In the genomic region with DNA sequence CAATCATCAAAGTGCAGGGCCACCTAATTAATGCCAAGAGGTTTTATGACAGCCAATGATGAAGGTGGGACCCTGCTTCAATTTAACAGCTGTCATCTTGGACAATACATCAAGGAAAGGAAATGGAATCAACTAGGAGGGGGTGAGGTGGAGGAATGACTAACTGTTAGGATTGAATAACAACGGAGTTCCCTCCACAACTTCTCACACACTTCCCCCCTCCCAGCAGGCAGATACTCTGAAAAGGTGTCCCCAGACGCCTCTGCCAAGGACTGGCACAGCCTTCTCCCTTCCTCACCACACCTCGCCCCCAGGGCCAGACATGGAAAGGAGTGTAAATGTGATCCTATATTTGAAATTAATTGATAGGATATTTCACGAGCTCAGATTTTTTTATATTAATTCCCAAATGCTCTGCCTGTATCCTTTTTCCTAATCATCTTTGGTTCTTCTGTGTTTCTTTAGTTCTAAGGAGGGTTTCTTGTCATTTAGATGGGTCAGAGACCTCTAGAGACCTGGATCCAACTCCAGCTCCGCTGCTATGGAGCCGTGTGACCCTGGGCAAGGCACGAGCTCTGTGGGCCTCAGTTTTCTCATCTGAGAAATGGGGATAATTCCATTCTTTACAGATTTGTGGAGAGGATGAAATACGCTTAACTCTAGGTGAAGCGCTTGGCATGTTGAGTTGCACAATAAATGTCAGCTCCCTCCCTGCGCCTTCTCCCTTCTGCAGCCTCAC, we compare ENCODE assay signal across 12 cellular contexts. TPM values are rescaled to one million over a fixed set of nuclear protein-coding genes. Genes with fewer than 3 reads are reported as not detected.
DNase-seq lines count a peak whose midpoint lies in the region; ATAC-seq, FAIRE-seq and TF ChIP-seq lines count a peak whose summit lies in the region.
"Had no signal": no experiment of that assay in that cellular context is flagged by ENCODE, and none has a peak within 500 bp of the region (broad histone marks: within the 10 kb centered on the region; RNA-seq: fewer than 3 reads in every experiment).

No MANE protein-coding gene starts in this region.

- TF ChIP-seq CTCF in bronchial epithelial cell (IDR thresholded peaks at IDR 0.05; ENCODE audit: insufficient read depth, low read length, severe bottlenecking) (no peak), stomach (IDR thresholded peaks at IDR 0.05) (no peak)

- no peaks in the 10 kb centered on the region for H3K79me2 ChIP-seq in mesendoderm (ENCODE audit: control insufficient read depth, insufficient read depth, low read length)
- H3K79me2 ChIP-seq: parathyroid adenoma had no signal

- TF ChIP-seq POLR2A in stomach (IDR thresholded peaks at IDR 0.05), result no peak

- H3K4me3 Mint-ChIP-seq in CD8-positive, alpha-beta memory T cell, result peak overlapping the region in 4 of 7 donors; percentile 3 to 70 (median 28)

- no peak overlapping the region for H3K9ac ChIP-seq in mesendoderm (ENCODE audit: low read length)
- H3K9ac ChIP-seq: parathyroid adenoma had no signal

- no peak overlapping the region for H4K5ac ChIP-seq in mesendoderm (ENCODE audit: low read length)

- FAIRE-seq in bronchial epithelial cell (lab: Jason Lieb, UNC), result no peak
- FAIRE-seq: endometrium had no signal

- H3K36me3 Mint-ChIP-seq in CD8-positive, alpha-beta memory T cell, result no peaks in the 10 kb centered on the region

- no peak overlapping the region for H2BK120ac ChIP-seq in mesendoderm (ENCODE audit: low read depth, low read length)

- intact Hi-C loops in stomach (cut with DNase I; ENCODE audit: low total_unique reads), result no loop called here

- H3K4me2 ChIP-seq in mesendoderm (ENCODE audit: low read length), result peak overlapping the region; percentile 64

- no CpG with 5 or more reads among the region's 10 CpGs for WGBS in mesendoderm (ENCODE audit: extremely low coverage, insufficient coverage, low lambda C conversion rate)
- 65 to 74% (median 69%) methylated on average over 10 of the region's 10 CpGs for WGBS in stomach, 5 donors

- POLR2A ChIA-PET in CD8-positive, alpha-beta memory T cell (lab: Charles Lee), result no interaction called here

- H3K4ac ChIP-seq in mesendoderm (ENCODE audit: low read depth, low read length), result no peak overlapping the region

- H3K18ac ChIP-seq in mesendoderm (ENCODE audit: low read length), result no peak overlapping the region

- H3K56ac ChIP-seq in mesendoderm (ENCODE audit: low read length), result no peak overlapping the region

- no peak for TF ChIP-seq EP300 in stomach (IDR thresholded peaks at IDR 0.05)

- no peaks in the 10 kb centered on the region for H3K9me3 ChIP-seq in CD8-positive, alpha-beta memory T cell (ENCODE audit: low read length)
- no peaks in the 10 kb centered on the region for H3K9me3 ChIP-seq in stomach
- H3K9me3 ChIP-seq: upper lobe of right lung had no signal

- CTCF ChIA-PET in CD8-positive, alpha-beta memory T cell (lab: Charles Lee), result no interaction called here

- H2BK5ac ChIP-seq in mesendoderm (ENCODE audit: low read length), result no peak overlapping the region

- H2BK15ac ChIP-seq in mesendoderm (replicated peaks; ENCODE audit: low read depth), result no peak overlapping the region

- no peak overlapping the region for H3K4me3 ChIP-seq in CD8-positive, alpha-beta memory T cell (ENCODE audit: low read length)
- H3K4me3 ChIP-seq in bronchial epithelial cell (ENCODE audit: low read depth, low read length) (no peak overlapping the region), mesendoderm (ENCODE audit: low read length) (no peak overlapping the region), stomach (peak overlapping the region in 1 of 4 donors; percentile 39)

- no peaks in the 10 kb centered on the region for H3K9me3 Mint-ChIP-seq in CD8-positive, alpha-beta memory T cell

- H3K27ac Mint-ChIP-seq in CD8-positive, alpha-beta memory T cell, result no peak overlapping the region

- no peaks in the 10 kb centered on the region for H3K36me3 ChIP-seq in CD8-positive, alpha-beta memory T cell (ENCODE audit: insufficient read depth, low read length)
- H3K36me3 ChIP-seq in bronchial epithelial cell (ENCODE audit: control insufficient read depth, insufficient read depth, low read length), result no peaks in the 10 kb centered on the region
- H3K36me3 ChIP-seq in mesendoderm (ENCODE audit: control insufficient read depth, insufficient read depth, low read length), result no peaks in the 10 kb centered on the region
- H3K36me3 ChIP-seq in stomach, result no peaks in the 10 kb centered on the region
- H3K36me3 ChIP-seq: upper lobe of right lung had no signal

- H4K8ac ChIP-seq in mesendoderm (ENCODE audit: low read depth, low read length), result no peak overlapping the region

- peaks cover 5 to 10% (median 7%) of the 10 kb centered on the region in 3 donors for H3K4me1 Mint-ChIP-seq in CD8-positive, alpha-beta memory T cell

- H3K79me1 ChIP-seq in mesendoderm (ENCODE audit: low read length), result no peaks in the 10 kb centered on the region

- H3K27me3 ChIP-seq in CD8-positive, alpha-beta memory T cell (ENCODE audit: insufficient read depth, low read length, poor library complexity, severe bottlenecking), result peaks cover 13% of the 10 kb centered on the region
- H3K27me3 ChIP-seq in bronchial epithelial cell (ENCODE audit: control insufficient read depth, insufficient read depth, low read length), result peaks cover 25% of the 10 kb centered on the region
- peaks cover 11% of the 10 kb centered on the region for H3K27me3 ChIP-seq in mesendoderm (ENCODE audit: insufficient read depth, low read length, poor library complexity)
- peaks cover 0 to 63% (median 31%) of the 10 kb centered on the region in 3 donors for H3K27me3 ChIP-seq in stomach

- H3K27me3 Mint-ChIP-seq in CD8-positive, alpha-beta memory T cell, result peaks cover 41 to 81% of the 10 kb centered on the region in 2 donors

- H3K27ac ChIP-seq in CD8-positive, alpha-beta memory T cell (ENCODE audit: low read depth, low read length), result no peak overlapping the region
- H3K27ac ChIP-seq in mesendoderm (ENCODE audit: low read depth, low read length), result no peak overlapping the region
- H3K27ac ChIP-seq in stomach, result no peak overlapping the region
- H3K27ac ChIP-seq: parathyroid adenoma, upper lobe of right lung had no signal

- H3K4me1 ChIP-seq in CD8-positive, alpha-beta memory T cell (ENCODE audit: insufficient read depth, low read length), result no peaks in the 10 kb centered on the region
- H3K4me1 ChIP-seq in mesendoderm (ENCODE audit: control insufficient read depth, low read depth, low read length) (no peaks in the 10 kb centered on the region), stomach (peaks cover 0 to 10% (median 5%) of the 10 kb centered on the region in 4 donors)
- H3K4me1 ChIP-seq: parathyroid adenoma, upper lobe of right lung had no signal

- ATAC-seq in HG02571 (IDR thresholded peaks at IDR 0.05; ENCODE audit: unreplicated experiment), result no peak

- H2AK5ac ChIP-seq in mesendoderm (ENCODE audit: low read length), result no peak overlapping the region

- DNase-seq in 8988T (peak; percentile 14), bronchial epithelial cell (ENCODE audit: low read depth) (peak; percentile 3), mesendoderm (peak; percentile 21), stomach (no peak), HUDEP-2 (lab: John Stamatoyannopoulos, UW; ENCODE audit: unreplicated experiment in 76 of 76) (no peak)
- no peak for DNase-seq in CD8-positive, alpha-beta memory T cell
- DNase-seq in activated CD4-positive, CD25-positive, alpha-beta regulatory T cell treated with anti-CD3 and anti-CD28 coated beads, Interleukin-2, amount 50 U/mL, for 72 hours, result no peak
- DNase-seq: MV-4-11, upper lobe of right lung had no signal

- no peak overlapping the region for H3K23ac ChIP-seq in mesendoderm (ENCODE audit: low read length)

RNA-seq across cellular contexts. Expression of a gene that starts 1.1 kb away (rescaled TPM):
- not detected for total RNA-seq in CD8-positive, alpha-beta memory T cell
- not detected for polyA plus RNA-seq in CD8-positive, alpha-beta memory T cell
- total RNA-seq in bronchial epithelial cell (not detected in 2 replicates), stomach (under 1 TPM in 2 of 5 donors, not detected in 3; 0.45 to 0.92 TPM)
- polyA plus RNA-seq in mesendoderm (2013, experiment 1 of 2), result 0.55 TPM
- 0.56 TPM for polyA plus RNA-seq in mesendoderm (2013, experiment 2 of 2)
- polyA plus RNA-seq in stomach, result not detected
- total RNA-seq: upper lobe of right lung had no signal

Comparison
In these comparisons a context has a peak if more than half of its experiments do, and no peak if none do; other contexts are left out.
1. DNase-seq: peak in 8988T (single experiment), bronchial epithelial cell (single experiment) and mesendoderm (single experiment); none in CD8-positive, alpha-beta memory T cell (0 of 5), activated CD4-positive, CD25-positive, alpha-beta regulatory T cell treated with anti-CD3 and anti-CD28 coated beads, Interleukin-2, amount 50 U/mL, for 72 hours (single experiment), stomach (single experiment) and HUDEP-2 (0 of 76).